In the genomic region with DNA sequence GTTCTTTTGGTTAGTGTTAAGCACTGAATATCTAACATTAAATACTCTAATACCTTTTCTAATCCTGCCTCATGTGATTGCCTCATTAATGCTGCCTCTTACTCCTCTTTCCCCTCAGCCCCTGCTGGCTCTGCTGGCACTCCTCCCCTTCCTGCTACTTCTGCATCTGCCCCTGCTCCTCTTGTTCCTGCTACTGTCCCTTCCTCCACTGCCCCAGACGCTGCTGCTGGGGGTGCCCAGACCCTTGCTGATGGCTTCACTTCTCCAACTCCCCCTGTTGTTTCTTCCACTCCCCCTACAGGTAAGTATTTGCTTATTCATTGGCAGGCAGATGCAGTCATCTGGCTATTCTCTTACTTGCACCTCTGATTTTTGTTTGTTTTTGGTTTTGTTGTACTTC, we compare ENCODE assay signal across 14 cellular contexts.
A peak's percentile ranks its signal among the peaks of the same experiment; 100 is the strongest.
DNase-seq lines count a peak whose midpoint lies in the region; ATAC-seq and TF ChIP-seq lines count a peak whose summit lies in the region.
"Had no signal": no experiment of that assay in that cellular context is flagged by ENCODE, and none has a peak within 500 bp of the region (broad histone marks: within the 10 kb centered on the region; RNA-seq: fewer than 3 reads in every experiment).

No MANE protein-coding gene starts in this region.

- TF ChIP-seq CTCF in GM12864 (IDR thresholded peaks at IDR 0.05; ENCODE audit: low read depth, low read length, missing control alignments), result peak; percentile 26
- TF ChIP-seq CTCF in NB4 (IDR thresholded peaks at IDR 0.05; ENCODE audit: low read depth, low read length), result peak; percentile 10
- peak; percentile 66 for TF ChIP-seq CTCF in choroid plexus epithelial cell (conservative IDR thresholded peaks at IDR 0.05; ENCODE audit: low read depth, low read length)
- TF ChIP-seq CTCF in mesothelial cell of epicardium (IDR thresholded peaks at IDR 0.05; ENCODE audit: unreplicated experiment), result peak; percentile 43

- H3K4me3 ChIP-seq in GM12864 (ENCODE audit: low read depth, low read length) (no peak overlapping the region), NB4 (ENCODE audit: low read depth, low read length) (no peak overlapping the region), choroid plexus epithelial cell (ENCODE audit: low read depth, low read length) (no peak overlapping the region)
- H3K4me3 ChIP-seq: thoracic aorta had no signal

- no peaks in the 10 kb centered on the region for H3K27me3 Mint-ChIP-seq in mesothelial cell of epicardium (ENCODE audit: low read depth)

- no peak for DNase-seq in GM12864 (ENCODE audit: low read depth)
- peak; percentile 37 for DNase-seq in NB4 (ENCODE audit: low read depth)
- DNase-seq in choroid plexus epithelial cell (ENCODE audit: low read depth), result peak; percentile 32
- no peak for DNase-seq in mesothelial cell of epicardium (ENCODE audit: low spot score in 2 of 2, unreplicated experiment in 2 of 2)
- no peak for DNase-seq in NCI-H2171 (lab: John Stamatoyannopoulos, UW)
- no peak for DNase-seq in activated CD8-positive, alpha-beta memory T cell treated with anti-CD3 and anti-CD28 coated beads, Interleukin-2, amount 50 U/mL, for 48 hours
- DNase-seq in HK-2 (ENCODE audit: unreplicated experiment), result no peak
- DNase-seq: activated T-cell treated with anti-CD3 and anti-CD28 coated beads, Interleukin-2, amount 50 U/mL, for 48 hours; KG1; NCI-H526 treated with DMSO at 0.1 percent for 48 hours; nucleus accumbens had no signal

- no peak for TF ChIP-seq POLR2A in NB4 (IDR thresholded peaks at IDR 0.05; ENCODE audit: extremely low read depth, insufficient read length)

- H3K4me3 Mint-ChIP-seq in mesothelial cell of epicardium, result no peak overlapping the region
- H3K4me3 Mint-ChIP-seq: T-helper 2 cell treated with Interferon-gamma antibody and Interleukin-4, amounts not matched to agents 5 μg/mL and 100 μg/mL, for 36 hours had no signal

- peak overlapping the region; percentile 2 for H3K27ac Mint-ChIP-seq in mesothelial cell of epicardium
- H3K27ac Mint-ChIP-seq: T-helper 2 cell treated with Interferon-gamma antibody and Interleukin-4, amounts not matched to agents 5 μg/mL and 100 μg/mL, for 36 hours had no signal

- peaks cover 46% of the 10 kb centered on the region for H3K36me3 Mint-ChIP-seq in mesothelial cell of epicardium

- peaks cover 4% of the 10 kb centered on the region for H3K9me3 Mint-ChIP-seq in mesothelial cell of epicardium

- ATAC-seq in HG03521 (IDR thresholded peaks at IDR 0.05; ENCODE audit: unreplicated experiment), result no peak

- H3K4me1 Mint-ChIP-seq in mesothelial cell of epicardium, result no peaks in the 10 kb centered on the region

Comparison
In these comparisons a context has a peak if more than half of its experiments do, and no peak if none do; other contexts are left out.
1. DNase-seq: peak in NB4 (single experiment) and choroid plexus epithelial cell (single experiment); none in GM12864 (single experiment), mesothelial cell of epicardium (0 of 2), NCI-H2171 (single experiment), activated CD8-positive, alpha-beta memory T cell treated with anti-CD3 and anti-CD28 coated beads, Interleukin-2, amount 50 U/mL, for 48 hours (single experiment) and HK-2 (single experiment).
2. CTCF ChIP-seq: peak in every context shown above with its lines; median percentile 66 in choroid plexus epithelial cell; 43 in mesothelial cell of epicardium; 26 in GM12864; 10 in NB4.